1 cellular context compared by ENCODE assay signal in the genomic region with DNA sequence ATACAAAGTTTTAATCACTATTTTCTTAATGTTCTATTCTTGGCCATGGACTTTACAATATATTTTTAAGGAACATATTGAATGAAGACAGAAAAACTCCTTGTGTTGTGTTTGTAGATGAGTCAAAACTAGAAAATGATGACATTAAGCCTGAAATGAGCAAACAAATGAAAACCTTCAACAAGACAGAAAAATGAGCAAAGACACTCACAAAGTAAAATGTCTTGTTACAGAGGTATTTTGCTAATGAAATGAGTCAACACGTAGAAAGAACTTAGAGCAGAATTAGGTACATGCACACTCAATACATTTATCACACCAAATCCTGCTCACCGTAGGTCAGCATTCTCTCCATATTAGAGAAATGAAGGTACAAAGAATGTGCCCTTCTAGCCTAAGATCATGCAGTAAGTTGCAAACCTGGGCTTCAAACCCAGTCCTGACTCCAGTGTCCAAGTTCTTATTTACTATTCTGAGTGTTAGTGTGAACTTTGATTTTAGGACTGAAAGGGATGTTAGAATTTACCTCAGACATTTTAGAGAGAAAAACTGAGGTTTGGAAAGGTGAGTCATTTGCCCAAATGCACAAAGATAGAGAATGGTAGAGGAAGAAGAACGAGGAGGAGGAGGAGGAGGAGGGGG.
TF ChIP-seq lines count a peak whose summit lies in the region.

No MANE protein-coding gene starts in this region.

TF ChIP-seq in HepG2, 621 proteins besides CTCF, POLR2A, EP300 and RAD21 (continued from another document):
- no peak for TF ChIP-seq ZNF781 (CRISPR knock-in tag; IDR thresholded peaks at IDR 0.05; ENCODE audit: borderline replicate concordance, not compliant biosample characterization)
- TF ChIP-seq HIVEP1 (CRISPR knock-in tag; IDR thresholded peaks at IDR 0.05), result no peak
- no peak for TF ChIP-seq ZIK1 (CRISPR knock-in tag; IDR thresholded peaks at IDR 0.05; ENCODE audit: borderline replicate concordance, low read depth)
- TF ChIP-seq SATB2 (CRISPR knock-in tag; IDR thresholded peaks at IDR 0.05), result no peak
- no peak for TF ChIP-seq ZSCAN22 (CRISPR knock-in tag; IDR thresholded peaks at IDR 0.05)
